ENCODE assay signal across 15 cellular contexts in the genomic region with DNA sequence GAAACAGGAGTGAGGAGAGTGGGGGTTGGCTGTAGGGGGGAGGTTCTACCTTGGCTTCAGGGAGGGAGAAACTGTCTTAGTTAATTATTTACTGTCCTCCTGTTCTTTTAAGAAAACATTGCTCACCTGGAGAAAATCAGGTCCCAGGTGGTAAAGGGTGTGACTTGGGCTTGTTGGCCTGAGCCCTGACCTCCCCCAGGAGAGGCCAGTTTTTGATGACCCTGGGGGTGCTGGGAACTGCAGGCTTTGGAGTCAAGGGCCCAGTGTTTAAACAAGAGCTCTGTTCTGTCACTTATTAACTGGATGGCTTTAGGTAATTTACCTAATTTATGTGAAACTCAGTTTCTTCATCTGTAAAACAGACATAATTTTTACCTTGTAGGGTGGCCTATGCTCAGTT. TPM values are rescaled to one million over a fixed set of nuclear protein-coding genes. Genes with fewer than 3 reads are reported as not detected.
"Had no signal": no experiment of that assay in that cellular context is flagged by ENCODE, and none has a peak within 500 bp of the region (broad histone marks: within the 10 kb centered on the region; RNA-seq: fewer than 3 reads in every experiment).

No MANE protein-coding gene starts in this region.

RNA-seq across cellular contexts. Expression of a gene that starts 34.4 kb away (rescaled TPM):
- total RNA-seq: activated CD4-positive, alpha-beta T cell treated with anti-CD3 and anti-CD28 coated beads for 36 hours; activated CD4-positive, alpha-beta T cell treated with anti-CD3 and anti-CD28 coated beads, Interleukin-2, amount 10 ng/mL, durations not matched to agents 7 days and 5 days; cardiac septum; cerebellum; T-helper 17 cell; T-helper 2 cell treated with Interferon-gamma antibody and Interleukin-4, amounts not matched to agents 100 ng/mL and 5 ng/mL, for 36 hours had no signal

RNA-seq across cellular contexts. Expression of a gene that starts 55.2 kb away (rescaled TPM):
- total RNA-seq: activated CD4-positive, alpha-beta memory T cell treated with anti-CD3 and anti-CD28 coated beads, Interleukin-2, amount 10 ng/mL, durations not matched to agents 7 days and 5 days; activated CD4-positive, alpha-beta T cell treated with anti-CD3 and anti-CD28 coated beads for 36 hours; activated CD4-positive, alpha-beta T cell treated with anti-CD3 and anti-CD28 coated beads, Interleukin-2, amount 10 ng/mL, durations not matched to agents 7 days and 5 days; activated CD8-positive, alpha-beta memory T cell treated with anti-CD3 and anti-CD28 coated beads, Interleukin-2, amount 10 ng/mL, durations not matched to agents 7 days and 5 days; activated CD8-positive, alpha-beta T cell treated with anti-CD3 and anti-CD28 coated beads, Interleukin-2, amount 10 ng/mL, durations not matched to agents 7 days and 5 days; activated naive CD8-positive, alpha-beta T cell treated with anti-CD3 and anti-CD28 coated beads, Interleukin-2, amount 10 ng/mL, durations not matched to agents 7 days and 5 days; activated T-helper 2 cell treated with anti-CD3 and anti-CD28 coated beads, Interferon-gamma antibody, Interleukin-2, Interleukin-4, amounts not matched to agents 10 μg/mL and 5 μg/mL and 100 μg/mL, durations not matched to agents 14 hours and 24 hours and 36 hours; ascending aorta; cardiac septum; cerebellum; T-cell; T-helper 1 cell treated with Interleukin-12 subunit alpha and Interleukin-12 subunit beta and Interleukin-4 antibody, amounts not matched to agents 30 ng/mL and 1 ng/mL, for 36 hours; T-helper 17 cell; T-helper 2 cell treated with Interferon-gamma antibody and Interleukin-4, amounts not matched to agents 100 ng/mL and 5 ng/mL, for 36 hours; WTC11 had no signal

RNA-seq across cellular contexts. Expression of a gene that starts 59.8 kb away (rescaled TPM):
- total RNA-seq: activated CD4-positive, alpha-beta memory T cell treated with anti-CD3 and anti-CD28 coated beads, Interleukin-2, amount 10 ng/mL, durations not matched to agents 7 days and 5 days; activated CD4-positive, alpha-beta T cell treated with anti-CD3 and anti-CD28 coated beads for 36 hours; activated CD4-positive, alpha-beta T cell treated with anti-CD3 and anti-CD28 coated beads, Interleukin-2, amount 10 ng/mL, durations not matched to agents 7 days and 5 days; activated CD8-positive, alpha-beta memory T cell treated with anti-CD3 and anti-CD28 coated beads, Interleukin-2, amount 10 ng/mL, durations not matched to agents 7 days and 5 days; activated CD8-positive, alpha-beta T cell treated with anti-CD3 and anti-CD28 coated beads, Interleukin-2, amount 10 ng/mL, durations not matched to agents 7 days and 5 days; activated naive CD8-positive, alpha-beta T cell treated with anti-CD3 and anti-CD28 coated beads, Interleukin-2, amount 10 ng/mL, durations not matched to agents 7 days and 5 days; activated T-helper 2 cell treated with anti-CD3 and anti-CD28 coated beads, Interferon-gamma antibody, Interleukin-2, Interleukin-4, amounts not matched to agents 10 μg/mL and 5 μg/mL and 100 μg/mL, durations not matched to agents 14 hours and 24 hours and 36 hours; cerebellum; T-cell; T-helper 1 cell treated with Interleukin-12 subunit alpha and Interleukin-12 subunit beta and Interleukin-4 antibody, amounts not matched to agents 30 ng/mL and 1 ng/mL, for 36 hours; T-helper 17 cell; T-helper 2 cell treated with Interferon-gamma antibody and Interleukin-4, amounts not matched to agents 100 ng/mL and 5 ng/mL, for 36 hours; WTC11 had no signal
